In genomic region chr9:131758972-131759647, GRCh38 we compare ENCODE assay signal across 11 cellular contexts. TPM values are rescaled to one million over a fixed set of nuclear protein-coding genes. Genes with fewer than 3 reads are reported as not detected.
DNase-seq lines count a peak whose midpoint lies in the region; ATAC-seq, FAIRE-seq and TF ChIP-seq lines count a peak whose summit lies in the region.
"Had no signal": no experiment of that assay in that cellular context is flagged by ENCODE, and none has a peak within 500 bp of the region (broad histone marks: within the 10 kb centered on the region; RNA-seq: fewer than 3 reads in every experiment).

No MANE protein-coding gene starts in this region.

- H3K36me3 ChIP-seq in K562 (ENCODE audit: control insufficient read depth, insufficient read depth, low read length): no peaks in the 10 kb centered on the region
- H3K36me3 ChIP-seq in A673 (ENCODE audit: insufficient read depth, low read length, poor library complexity, severe bottlenecking): no peaks in the 10 kb centered on the region
- H3K36me3 ChIP-seq in vagina: no peaks in the 10 kb centered on the region
- H3K36me3 ChIP-seq: BLaER1 treated with 17β-estradiol and CSF1 and Interleukin-3, amounts not matched to agents 10 nM and 100 nM had no signal

- DNase-seq in COR-L47 (lab: John Stamatoyannopoulos, UW) (peak; percentile 28), GM12865 (ENCODE audit: low read depth) (peak; percentile 37), NCI-H2196 treated with DMSO at 0.1 percent for 48 hours (lab: John Stamatoyannopoulos, UW; ENCODE audit: unreplicated experiment) (peak; percentile 21), K562 (ENCODE audit: extremely low read depth in 1 of 4, low spot score in 3 of 4) (no peak), A673 (ENCODE audit: low spot score) (no peak), vagina (ENCODE audit: extremely low spot score in 2 of 2) (no peak), SKM-1 (lab: John Stamatoyannopoulos, UW; ENCODE audit: unreplicated experiment) (no peak)
- DNase-seq in stimulated activated CD4-positive, alpha-beta T cell treated with anti-CD3 and anti-CD28 coated beads, Interleukin-4, amount 100 ng/mL, for 4 hours: no peak
- DNase-seq: Karpas-422 had no signal

- no peaks in the 10 kb centered on the region for H3K79me2 ChIP-seq in K562 (ENCODE audit: control insufficient read depth, insufficient read depth, low read length)

- no peak for FAIRE-seq in K562 (lab: Jason Lieb, UNC)

- no peak overlapping the region for H3K27ac ChIP-seq in K562 (ENCODE audit: extremely low read depth, low read depth, low read length)
- no peak overlapping the region for H3K27ac ChIP-seq in A673 (ENCODE audit: low read depth, low read length, poor library complexity, severe bottlenecking)
- H3K27ac ChIP-seq in vagina: no peak overlapping the region
- H3K27ac ChIP-seq: BLaER1 treated with 17β-estradiol and CSF1 and Interleukin-3, amounts not matched to agents 10 nM and 100 nM; PC-9 had no signal

- BruUV-seq in K562 (replicated peaks; lab: Mats Ljungman, UMichigan) (no TSS peak), A673 (replicated peaks; lab: Mats Ljungman, UMichigan) (no TSS peak)

- H3K4me1 ChIP-seq in K562 (replicated peaks in 1 of 2; ENCODE audit: control insufficient read depth in 2 of 2, insufficient read depth in 2 of 2, low read length in 2 of 2) (peaks cover 0 to 7% of the 10 kb centered on the region in 2 experiments; a peak in 2 of 5 replicates), A673 (ENCODE audit: insufficient read depth, low read length, poor library complexity, severe bottlenecking) (no peaks in the 10 kb centered on the region), vagina (peaks cover 12% of the 10 kb centered on the region)

- peaks cover 3% of the 10 kb centered on the region for H4K20me1 ChIP-seq in K562 (replicated peaks; ENCODE audit: control insufficient read depth, insufficient read depth, low read length)

- no peak for TF ChIP-seq POLR2A in K562 (conservative IDR thresholded peaks at IDR 0.05)
- TF ChIP-seq POLR2A in vagina (IDR thresholded peaks at IDR 0.05): no peak

- no peak overlapping the region for H3K4me3 ChIP-seq in GM12865 (ENCODE audit: low read depth, low read length)
- no peak overlapping the region for H3K4me3 ChIP-seq in K562
- H3K4me3 ChIP-seq in A673 (ENCODE audit: low read depth, low read length, poor library complexity, severe bottlenecking): no peak overlapping the region
- H3K4me3 ChIP-seq in vagina: no peak overlapping the region
- H3K4me3 ChIP-seq: BLaER1 treated with 17β-estradiol and CSF1 and Interleukin-3, amounts not matched to agents 10 nM and 100 nM; PC-9 had no signal

- H3K9me3 ChIP-seq in K562 (replicated peaks; ENCODE audit: control insufficient read depth, insufficient read depth, low read depth, low read length) (no peaks in the 10 kb centered on the region), A673 (ENCODE audit: low read depth, low read length, poor library complexity, severe bottlenecking) (no peaks in the 10 kb centered on the region), vagina (no peaks in the 10 kb centered on the region)
- H3K9me3 ChIP-seq: BLaER1 treated with 17β-estradiol and CSF1 and Interleukin-3, amounts not matched to agents 10 nM and 100 nM had no signal

- POLR2A ChIA-PET in K562 (lab: Yijun Ruan, JAX) (interaction anchor here (0.7 to 1.1 kb wide), 2 partner anchors 9 to 481 kb away, joined by 3 to 4 read pairs; no protein-coding TSS in a partner anchor), A673 (lab: Charles Lee; ENCODE audit: low non-redundant PET) (no interaction called here)

- no peaks in the 10 kb centered on the region for H3K9me1 ChIP-seq in K562 (ENCODE audit: control insufficient read depth, insufficient read depth, low read length)

- no peak overlapping the region for H3K9ac ChIP-seq in K562 (ENCODE audit: insufficient read depth in 1 of 2, low read depth in 2 of 2, low read length in 2 of 2)
- H3K9ac ChIP-seq: BLaER1 treated with 17β-estradiol and CSF1 and Interleukin-3, amounts not matched to agents 10 nM and 100 nM had no signal

- TF ChIP-seq RAD21 in K562 (CRISPR knock-in tag; conservative IDR thresholded peaks at IDR 0.05 in 1 of 2, IDR thresholded peaks at IDR 0.05 in 1 of 2): no peak

- CTCF ChIA-PET in K562 (lab: Yijun Ruan, JAX; ENCODE audit: low intra/inter-chr PET ratio): no interaction called here
- CTCF ChIA-PET in A673 (lab: Charles Lee): interaction anchor here (0.8 to 1.0 kb wide), 2 partner anchors 494 to 500 kb away, joined by 3 to 5 read pairs; no protein-coding TSS in a partner anchor

- TF ChIP-seq CTCF in GM12865 (IDR thresholded peaks at IDR 0.05; ENCODE audit: insufficient read depth, low read depth, low read length, missing control alignments) (no peak), K562 (IDR thresholded peaks at IDR 0.05 in 2 of 3, conservative IDR thresholded peaks at IDR 0.05 in 1 of 3; ENCODE audit: insufficient read depth in 2 of 3, low read depth in 1 of 3, low read length in 3 of 3) (no peak), A673 (conservative IDR thresholded peaks at IDR 0.05; ENCODE audit: low read depth, low read length) (no peak), vagina (IDR thresholded peaks at IDR 0.05) (no peak)

- no peak overlapping the region for H3K4me2 ChIP-seq in K562 (ENCODE audit: insufficient read depth, low read length)
- H3K4me2 ChIP-seq: PC-9 had no signal

- intact Hi-C loops in K562 (cut with micrococcal nuclease): loop anchor here (5.0 kb wide), 1 partner anchor 493 kb away; no protein-coding TSS in a partner anchor
- intact Hi-C loops in A673 (cut with micrococcal nuclease; ENCODE audit: unreplicated experiment): loop anchor here (5.0 kb wide), 1 partner anchor 818 kb away; no protein-coding TSS in a partner anchor
- intact Hi-C loops in vagina (cut with DNase I): no loop called here

- WGBS in K562 (ENCODE audit: insufficient coverage, low coverage, missing lambda C conversion rate): 0% methylated on average over 4 of the region's 4 CpGs

- H3K27me3 ChIP-seq in K562 (ENCODE audit: control insufficient read depth in 2 of 2, insufficient read depth in 2 of 2, low read length in 2 of 2) (peaks cover 8 to 22% of the 10 kb centered on the region in 2 experiments), A673 (replicated peaks; ENCODE audit: insufficient read depth, low read depth, low read length, poor library complexity) (peaks cover 20% of the 10 kb centered on the region), vagina (no peaks in the 10 kb centered on the region)
- H3K27me3 ChIP-seq: BLaER1 treated with 17β-estradiol and CSF1 and Interleukin-3, amounts not matched to agents 10 nM and 100 nM had no signal

- H2AFZ ChIP-seq in K562 (ENCODE audit: low read depth, low read length): no peak overlapping the region
- H2AFZ ChIP-seq: PC-9 had no signal

- no peak for ATAC-seq in K562

- no peak for TF ChIP-seq EP300 in K562 (IDR thresholded peaks at IDR 0.05; ENCODE audit: low read length)

- in situ Hi-C loops in K562 (cut with MboI): no loop called here

TF ChIP-seq in K562, 482 proteins besides CTCF, POLR2A, EP300 and RAD21 (continues in another document):
- TF ChIP-seq PTBP1 (IDR thresholded peaks at IDR 0.05; ENCODE audit: low read depth, low read length) (no peak), ZNF316 (IDR thresholded peaks at IDR 0.05) (peak; percentile 63), BDP1 (IDR thresholded peaks at IDR 0.05; ENCODE audit: insufficient read depth, insufficient read length) (no peak), AFF4 (CRISPR knock-in tag; IDR thresholded peaks at IDR 0.05) (no peak)

RNA-seq across cellular contexts. Expression of gene RAPGEF1, which starts 19.2 kb away (rescaled TPM):
- total RNA-seq in K562 (2011; cell fraction: chromatin; rRNA removed; ENCODE audit: low replicate concordance): 42.0 and 63.9 TPM in 2 replicates
- total RNA-seq in K562 (2011; cell fraction: nucleolus; rRNA removed): 20.0 and 28.9 TPM in 2 replicates
- 26.3 and 27.1 TPM in 2 replicates for total RNA-seq in K562 (2011; cell fraction: nucleoplasm; rRNA removed)
- total RNA-seq in K562 (2014; rRNA removed) (19.9 and 25.5 TPM in 2 replicates), K562 (2014; rRNA removed; fragmentation: Illumina TruSeq; extraction: Trizol) (13.7 and 15.8 TPM in 2 replicates), K562 (2015; rRNA removed; fragmentation: Illumina TruSeq; extraction: Trizol) (17.8 and 19.2 TPM in 2 replicates), K562 (2021) (36.4 and 44.1 TPM in 2 replicates), A673 (2021) (56.4 and 61.5 TPM in 2 replicates), vagina (57.9 TPM)
- polyA plus RNA-seq in K562 (2011; rRNA removed) (22.9 and 27.1 TPM in 2 replicates), K562 (2014; fragmentation: Illumina TruSeq; extraction: Trizol) (26.6 TPM in 2 replicates), K562 (2014; fragmentation: Nextera tagmentation; extraction: Ambion mirVana) (under 1 TPM; 0.06 to 0.10 TPM), K562 (2014; rRNA removed) (23.2 and 27.9 TPM in 2 replicates)
- polyA plus RNA-seq in K562 (2011; cell fraction: cytosol; rRNA removed): 22.7 and 25.8 TPM in 2 replicates
- polyA plus RNA-seq in K562 (2011; cell fraction: nucleus; rRNA removed): 26.4 and 33.4 TPM in 2 replicates
- polyA plus RNA-seq in K562 (2012): 25.0 and 32.0 TPM in 2 replicates
- 19.9 and 22.5 TPM in 2 replicates for polyA minus RNA-seq in K562 (2011; rRNA and poly(A)+ RNA removed)
- 13.9 and 19.5 TPM in 2 replicates for polyA minus RNA-seq in K562 (2011; cell fraction: cytosol; rRNA and poly(A)+ RNA removed)
- polyA minus RNA-seq in K562 (2011; cell fraction: nucleus; rRNA and poly(A)+ RNA removed): 10.1 and 12.6 TPM in 2 replicates

Comparison
In these comparisons a context has a peak if more than half of its experiments do, and no peak if none do; other contexts are left out.
1. DNase-seq: peak in COR-L47 (single experiment), GM12865 (single experiment) and NCI-H2196 treated with DMSO at 0.1 percent for 48 hours (single experiment); none in K562 (0 of 4), A673 (single experiment), vagina (0 of 2), stimulated activated CD4-positive, alpha-beta T cell treated with anti-CD3 and anti-CD28 coated beads, Interleukin-4, amount 100 ng/mL, for 4 hours (0 of 2) and SKM-1 (single experiment).